1 cellular context compared by ENCODE assay signal in the genomic region with DNA sequence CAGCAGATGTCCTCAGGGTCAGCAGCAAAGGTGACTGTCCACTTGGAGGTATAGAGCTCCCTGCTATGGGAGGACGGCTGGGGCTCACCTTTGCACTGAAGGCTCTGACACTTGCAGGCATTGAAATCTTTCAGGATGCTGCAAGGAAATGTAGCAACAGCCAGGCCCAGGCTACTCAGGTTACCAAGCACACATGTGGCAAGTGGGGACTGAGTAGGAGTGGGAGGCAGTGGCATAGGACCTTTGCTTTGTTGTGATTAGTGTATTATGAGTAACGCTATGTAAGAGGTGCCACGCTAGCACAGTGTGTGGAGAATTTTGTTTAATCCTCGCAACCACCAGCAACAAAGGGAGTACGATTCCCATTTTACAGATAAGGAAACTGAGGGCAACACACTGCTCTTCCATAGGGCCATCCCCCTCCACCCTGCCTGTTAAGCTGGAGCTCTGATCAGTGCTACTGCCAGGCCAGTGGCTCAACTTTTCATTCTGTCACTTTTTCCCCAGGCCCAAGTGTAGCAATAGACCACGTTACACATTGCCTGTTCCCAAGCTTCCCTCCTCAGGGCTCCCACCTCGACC.
TF ChIP-seq lines count a peak whose summit lies in the region.

No MANE protein-coding gene starts in this region.

TF ChIP-seq in IMR-90, 13 proteins besides CTCF, POLR2A, EP300 and RAD21:
- TF ChIP-seq RCOR1 (IDR thresholded peaks at IDR 0.05; ENCODE audit: insufficient replicate concordance, low read length) (no peak), USF2 (IDR thresholded peaks at IDR 0.05; ENCODE audit: low read depth, low read length) (no peak), NFE2L2 (IDR thresholded peaks at IDR 0.05; ENCODE audit: low read depth, low read length) (no peak), CHD1 (IDR thresholded peaks at IDR 0.05; ENCODE audit: low read depth, low read length) (no peak), MXI1 (IDR thresholded peaks at IDR 0.05; ENCODE audit: borderline replicate concordance, low read depth, low read length) (no peak), BHLHE40 (IDR thresholded peaks at IDR 0.05; ENCODE audit: low read depth, low read length) (no peak), MAFK (IDR thresholded peaks at IDR 0.05; ENCODE audit: low read depth, low read length) (no peak), SMC3 (IDR thresholded peaks at IDR 0.05; ENCODE audit: low read depth, low read length) (no peak), CEBPB (IDR thresholded peaks at IDR 0.05; ENCODE audit: low read depth, low read length) (no peak), MAZ (IDR thresholded peaks at IDR 0.05; ENCODE audit: borderline replicate concordance, low read depth, low read length) (no peak), FOS (IDR thresholded peaks at IDR 0.05; ENCODE audit: low read depth, low read length) (no peak), RFX5 (IDR thresholded peaks at IDR 0.05; ENCODE audit: low read depth, low read length) (no peak)
- TF ChIP-seq, protein P1, sequence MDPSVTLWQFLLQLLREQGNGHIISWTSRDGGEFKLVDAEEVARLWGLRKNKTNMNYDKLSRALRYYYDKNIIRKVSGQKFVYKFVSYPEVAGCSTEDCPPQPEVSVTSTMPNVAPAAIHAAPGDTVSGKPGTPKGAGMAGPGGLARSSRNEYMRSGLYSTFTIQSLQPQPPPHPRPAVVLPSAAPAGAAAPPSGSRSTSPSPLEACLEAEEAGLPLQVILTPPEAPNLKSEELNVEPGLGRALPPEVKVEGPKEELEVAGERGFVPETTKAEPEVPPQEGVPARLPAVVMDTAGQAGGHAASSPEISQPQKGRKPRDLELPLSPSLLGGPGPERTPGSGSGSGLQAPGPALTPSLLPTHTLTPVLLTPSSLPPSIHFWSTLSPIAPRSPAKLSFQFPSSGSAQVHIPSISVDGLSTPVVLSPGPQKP (IDR thresholded peaks at IDR 0.05; ENCODE audit: borderline replicate concordance, low read depth, low read length) = no peak
TF ChIP-seq in IMR-90: peak in this region for 0.
